In the genomic region with DNA sequence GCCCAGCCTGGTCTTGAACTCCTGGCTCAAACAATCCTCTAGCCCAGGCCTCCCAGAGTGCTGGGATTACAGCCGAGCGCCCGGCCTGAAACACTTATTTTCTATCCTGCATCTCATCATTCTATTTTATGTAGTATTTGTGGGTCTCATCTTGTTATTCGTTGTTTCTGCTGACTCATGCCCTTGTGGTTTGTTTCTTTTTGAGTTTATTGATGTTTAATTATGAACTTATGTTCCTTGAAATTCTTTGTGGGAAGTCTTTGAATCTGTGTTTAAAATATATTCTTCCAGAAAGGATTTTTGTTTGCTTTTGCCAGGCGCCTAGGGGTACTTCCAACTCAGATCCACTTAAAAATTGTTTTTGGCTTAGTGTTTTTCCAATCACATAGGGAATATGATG, we compare ENCODE assay signal across 1 cellular context.
TF ChIP-seq lines count a peak whose summit lies in the region.

No MANE protein-coding gene starts in this region.

TF ChIP-seq in HEK293, 187 proteins besides CTCF, POLR2A, EP300 and RAD21 (continued from another document):
- TF ChIP-seq, protein P1, sequence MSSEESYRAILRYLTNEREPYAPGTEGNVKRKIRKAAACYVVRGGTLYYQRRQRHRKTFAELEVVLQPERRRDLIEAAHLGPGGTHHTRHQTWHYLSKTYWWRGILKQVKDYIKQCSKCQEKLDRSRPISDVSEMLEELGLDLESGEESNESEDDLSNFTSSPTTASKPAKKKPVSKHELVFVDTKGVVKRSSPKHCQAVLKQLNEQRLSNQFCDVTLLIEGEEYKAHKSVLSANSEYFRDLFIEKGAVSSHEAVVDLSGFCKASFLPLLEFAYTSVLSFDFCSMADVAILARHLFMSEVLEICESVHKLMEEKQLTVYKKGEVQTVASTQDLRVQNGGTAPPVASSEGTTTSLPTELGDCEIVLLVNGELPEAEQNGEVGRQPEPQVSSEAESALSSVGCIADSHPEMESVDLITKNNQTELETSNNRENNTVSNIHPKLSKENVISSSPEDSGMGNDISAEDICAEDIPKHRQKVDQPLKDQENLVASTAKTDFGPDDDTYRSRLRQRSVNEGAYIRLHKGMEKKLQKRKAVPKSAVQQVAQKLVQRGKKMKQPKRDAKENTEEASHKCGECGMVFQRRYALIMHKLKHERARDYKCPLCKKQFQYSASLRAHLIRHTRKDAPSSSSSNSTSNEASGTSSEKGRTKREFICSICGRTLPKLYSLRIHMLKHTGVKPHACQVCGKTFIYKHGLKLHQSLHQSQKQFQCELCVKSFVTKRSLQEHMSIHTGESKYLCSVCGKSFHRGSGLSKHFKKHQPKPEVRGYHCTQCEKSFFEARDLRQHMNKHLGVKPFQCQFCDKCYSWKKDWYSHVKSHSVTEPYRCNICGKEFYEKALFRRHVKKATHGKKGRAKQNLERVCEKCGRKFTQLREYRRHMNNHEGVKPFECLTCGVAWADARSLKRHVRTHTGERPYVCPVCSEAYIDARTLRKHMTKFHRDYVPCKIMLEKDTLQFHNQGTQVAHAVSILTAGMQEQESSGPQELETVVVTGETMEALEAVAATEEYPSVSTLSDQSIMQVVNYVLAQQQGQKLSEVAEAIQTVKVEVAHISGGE (tag by site-specific recombination; conservative IDR thresholded peaks at IDR 0.05; ENCODE audit: low read depth), result no peak
- TF ChIP-seq, protein P2, sequence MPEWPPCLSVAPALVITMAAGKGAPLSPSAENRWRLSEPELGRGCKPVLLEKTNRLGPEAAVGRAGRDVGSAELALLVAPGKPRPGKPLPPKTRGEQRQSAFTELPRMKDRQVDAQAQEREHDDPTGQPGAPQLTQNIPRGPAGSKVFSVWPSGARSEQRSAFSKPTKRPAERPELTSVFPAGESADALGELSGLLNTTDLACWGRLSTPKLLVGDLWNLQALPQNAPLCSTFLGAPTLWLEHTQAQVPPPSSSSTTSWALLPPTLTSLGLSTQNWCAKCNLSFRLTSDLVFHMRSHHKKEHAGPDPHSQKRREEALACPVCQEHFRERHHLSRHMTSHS (tag by site-specific recombination; IDR thresholded peaks at IDR 0.05), result no peak
- TF ChIP-seq ZNF571 (tag by site-specific recombination; IDR thresholded peaks at IDR 0.05), result no peak
- TF ChIP-seq HOXD13 (CRISPR knock-in tag; IDR thresholded peaks at IDR 0.05; ENCODE audit: borderline replicate concordance), result 0 out of 2 replicates have a peak, but pooled peaks have one; percentile 51
- no peak for TF ChIP-seq ZNF677 (tag by site-specific recombination; IDR thresholded peaks at IDR 0.05)
- TF ChIP-seq ZNF629 (tag by site-specific recombination; IDR thresholded peaks at IDR 0.05), result no peak
- TF ChIP-seq ZNF610 (tag by site-specific recombination; IDR thresholded peaks at IDR 0.05; ENCODE audit: borderline replicate concordance), result peak; percentile 29; the same call in 1 of the 2 replicates
- no peak for TF ChIP-seq RBAK (tag by site-specific recombination; IDR thresholded peaks at IDR 0.05)
- TF ChIP-seq MEIS1 (CRISPR knock-in tag; IDR thresholded peaks at IDR 0.05; ENCODE audit: borderline replicate concordance), result no peak
- no peak for TF ChIP-seq ZNF792 (tag by site-specific recombination; IDR thresholded peaks at IDR 0.05)
- TF ChIP-seq, protein P3, sequence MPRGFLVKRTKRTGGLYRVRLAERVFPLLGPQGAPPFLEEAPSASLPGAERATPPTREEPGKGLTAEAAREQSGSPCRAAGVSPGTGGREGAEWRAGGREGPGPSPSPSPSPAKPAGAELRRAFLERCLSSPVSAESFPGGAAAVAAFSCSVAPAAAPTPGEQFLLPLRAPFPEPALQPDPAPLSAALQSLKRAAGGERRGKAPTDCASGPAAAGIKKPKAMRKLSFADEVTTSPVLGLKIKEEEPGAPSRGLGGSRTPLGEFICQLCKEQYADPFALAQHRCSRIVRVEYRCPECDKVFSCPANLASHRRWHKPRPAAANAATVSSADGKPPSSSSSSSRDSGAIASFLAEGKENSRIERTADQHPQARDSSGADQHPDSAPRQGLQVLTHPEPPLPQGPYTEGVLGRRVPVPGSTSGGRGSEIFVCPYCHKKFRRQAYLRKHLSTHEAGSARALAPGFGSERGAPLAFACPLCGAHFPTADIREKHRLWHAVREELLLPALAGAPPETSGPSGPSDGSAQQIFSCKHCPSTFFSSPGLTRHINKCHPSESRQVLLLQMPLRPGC (tag by site-specific recombination; IDR thresholded peaks at IDR 0.05), result 0 out of 2 replicates have a peak, but pooled peaks have one; percentile 46
- no peak for TF ChIP-seq ZNF624 (tag by site-specific recombination; IDR thresholded peaks at IDR 0.05)
- TF ChIP-seq SP7 (tag by site-specific recombination; IDR thresholded peaks at IDR 0.05), result peak; percentile 37; the same call in 1 of the 2 replicates
- no peak for TF ChIP-seq ZBTB20 (tag by site-specific recombination; IDR thresholded peaks at IDR 0.05)
- no peak for TF ChIP-seq ZNF544 (tag by site-specific recombination; IDR thresholded peaks at IDR 0.05)
- TF ChIP-seq ZNF664 (tag by site-specific recombination; IDR thresholded peaks at IDR 0.05), result no peak
- TF ChIP-seq WT1 (tag by site-specific recombination; IDR thresholded peaks at IDR 0.05), result peak; percentile 68
- TF ChIP-seq BCL11A (tag by site-specific recombination; IDR thresholded peaks at IDR 0.05; ENCODE audit: low read depth), result peak; percentile 52; the same call in 1 of the 2 replicates
- TF ChIP-seq ZBTB48 (tag by site-specific recombination; IDR thresholded peaks at IDR 0.05), result no peak
- peak; percentile 25; the same call in 1 of the 2 replicates for TF ChIP-seq ZBTB8A (tag by site-specific recombination; IDR thresholded peaks at IDR 0.05)
- no peak for TF ChIP-seq YY2 (tag by site-specific recombination; IDR thresholded peaks at IDR 0.05)
